ENCODE assay signal across 1 cellular context in genomic region chr12:102676812-102677211, GRCh38.
TF ChIP-seq lines count a peak whose summit lies in the region.

No MANE protein-coding gene starts in this region.

TF ChIP-seq in HepG2, 621 proteins besides CTCF, POLR2A, EP300 and RAD21 (continued from another document):
- no peak for TF ChIP-seq PRDM10 (CRISPR knock-in tag; IDR thresholded peaks at IDR 0.05; ENCODE audit: low read depth)
- no peak for TF ChIP-seq PRDM4 (CRISPR knock-in tag; IDR thresholded peaks at IDR 0.05; ENCODE audit: borderline replicate concordance)
- no peak for TF ChIP-seq ZBTB21 (CRISPR knock-in tag; IDR thresholded peaks at IDR 0.05)
- no peak for TF ChIP-seq GATAD1 (CRISPR knock-in tag; IDR thresholded peaks at IDR 0.05)
- TF ChIP-seq GLI4 (CRISPR knock-in tag; IDR thresholded peaks at IDR 0.05; ENCODE audit: borderline replicate concordance), result no peak
- no peak for TF ChIP-seq MATR3 (CRISPR knock-in tag; IDR thresholded peaks at IDR 0.05)
- TF ChIP-seq PTBP1 (IDR thresholded peaks at IDR 0.05; ENCODE audit: low read depth, low read length, poor library complexity, severe bottlenecking), result no peak
- no peak for TF ChIP-seq PLRG1 (conservative IDR thresholded peaks at IDR 0.05)
- no peak for TF ChIP-seq ZNF670 (CRISPR knock-in tag; IDR thresholded peaks at IDR 0.05; ENCODE audit: borderline replicate concordance)
- no peak for TF ChIP-seq SETDB1 (CRISPR knock-in tag; IDR thresholded peaks at IDR 0.05; ENCODE audit: borderline replicate concordance)
- no peak for TF ChIP-seq DZIP1 (CRISPR knock-in tag; IDR thresholded peaks at IDR 0.05)
- TF ChIP-seq KLF15 (CRISPR knock-in tag; IDR thresholded peaks at IDR 0.05; ENCODE audit: borderline replicate concordance), result no peak
- TF ChIP-seq ZNF773 (CRISPR knock-in tag; IDR thresholded peaks at IDR 0.05; ENCODE audit: borderline replicate concordance), result no peak
- no peak for TF ChIP-seq SNAPC2 (CRISPR knock-in tag; IDR thresholded peaks at IDR 0.05)
- TF ChIP-seq KAT2B (IDR thresholded peaks at IDR 0.05; ENCODE audit: borderline replicate concordance, low read depth, low read length), result no peak
- TF ChIP-seq ZC3H13 (CRISPR knock-in tag; IDR thresholded peaks at IDR 0.05), result no peak
